8 cellular contexts compared by ENCODE assay signal in genomic region chr5:66596791-66597757, GRCh38. TPM values are rescaled to one million over a fixed set of nuclear protein-coding genes. Genes with fewer than 3 reads are reported as not detected.
A peak's percentile ranks its signal among the peaks of the same experiment; 100 is the strongest.
DNase-seq lines count a peak whose midpoint lies in the region; ATAC-seq and TF ChIP-seq lines count a peak whose summit lies in the region.

No MANE protein-coding gene starts in this region.

- CTCF ChIA-PET in AG04450 (lab: Charles Lee) = interaction anchor here (0.7 to 0.8 kb wide), 2 partner anchors 261 to 290 kb away, joined by 3 read pairs; no protein-coding TSS in a partner anchor

- H3K36me3 ChIP-seq in effector memory CD4-positive, alpha-beta T cell (ENCODE audit: control insufficient read depth, insufficient read depth, low read length) = no peaks in the 10 kb centered on the region
- no peaks in the 10 kb centered on the region for H3K36me3 ChIP-seq in thyroid gland

- in situ Hi-C loops in GM13976 (cut with MboI; ENCODE audit: low sequenced_read_pairs, unreplicated experiment) = no loop called here

- ATAC-seq in HG03378 (IDR thresholded peaks at IDR 0.05; ENCODE audit: unreplicated experiment) = peak; percentile 3

- no peak for DNase-seq in AG04450 (ENCODE audit: low read depth, low spot score)
- DNase-seq in GM13976 (ENCODE audit: low spot score) = peak; percentile 40
- peak; percentile 51 to 70 for DNase-seq in SHP77 (lab: John Stamatoyannopoulos, UW)
- DNase-seq in effector memory CD4-positive, alpha-beta T cell = no peak
- DNase-seq in lung microvascular endothelial cell (ENCODE audit: low read depth in 2 of 2) = peak; percentile 30 to 35
- peak; percentile 49 to 61 for DNase-seq in thyroid gland
- DNase-seq in HCEC 1CT = no peak

- H3K4me3 ChIP-seq in AG04450 (ENCODE audit: low read depth, low read length) = peak overlapping the region; percentile 57
- H3K4me3 ChIP-seq in effector memory CD4-positive, alpha-beta T cell (ENCODE audit: insufficient read depth, low read depth, low read length, poor library complexity, severe bottlenecking) = peak overlapping the region; percentile 48
- H3K4me3 ChIP-seq in thyroid gland (replicated peaks in 1 of 3) = peak overlapping the region; percentile 13 to 54 (median 49)

- H3K27ac ChIP-seq in AG04450 (ENCODE audit: low read depth, low read length) (no peak overlapping the region), thyroid gland (no peak overlapping the region)
- no peak overlapping the region for H3K27ac ChIP-seq in effector memory CD4-positive, alpha-beta T cell (ENCODE audit: insufficient read depth, low read length, poor library complexity, severe bottlenecking)

- TF ChIP-seq POLR2A in thyroid gland (IDR thresholded peaks at IDR 0.05) = no peak

- no peaks in the 10 kb centered on the region for H3K9me3 ChIP-seq in AG04450 (ENCODE audit: control insufficient read depth, insufficient read depth, low read length)
- H3K9me3 ChIP-seq in effector memory CD4-positive, alpha-beta T cell (ENCODE audit: control insufficient read depth, low read length) = no peaks in the 10 kb centered on the region
- no peaks in the 10 kb centered on the region for H3K9me3 ChIP-seq in thyroid gland

- WGBS in thyroid gland, 2 donors = 1 to 2% methylated on average over 15 to 40 of the region's 76 CpGs

- POLR2A ChIA-PET in AG04450 (lab: Yijun Ruan, JAX) = no interaction called here

- TF ChIP-seq CTCF in AG04450 (IDR thresholded peaks at IDR 0.05; ENCODE audit: low read depth, low read length) (no peak), GM13976 (IDR thresholded peaks at IDR 0.05; ENCODE audit: borderline replicate concordance, control extremely low read depth, extremely low read depth, insufficient read depth, missing control alignments) (no peak), thyroid gland (IDR thresholded peaks at IDR 0.05) (no peak)

- H3K27me3 ChIP-seq in AG04450 (ENCODE audit: control insufficient read depth, insufficient read depth, low read length) (peaks cover 40% of the 10 kb centered on the region), thyroid gland (no peaks in the 10 kb centered on the region)
- H3K27me3 ChIP-seq in effector memory CD4-positive, alpha-beta T cell (replicated peaks; ENCODE audit: control insufficient read depth, insufficient read depth, low read length, poor library complexity, severe bottlenecking) = peaks cover 18% of the 10 kb centered on the region

- intact Hi-C loops in thyroid gland (cut with DNase I) = no loop called here

- no peaks in the 10 kb centered on the region for H3K4me1 ChIP-seq in effector memory CD4-positive, alpha-beta T cell (ENCODE audit: control insufficient read depth, insufficient read depth, low read length, poor library complexity, severe bottlenecking)
- H3K4me1 ChIP-seq in thyroid gland = peaks cover 0 to 13% of the 10 kb centered on the region in 2 donors

RNA-seq across cellular contexts. Expression of gene MAST4, which starts 0.9 kb away (rescaled TPM):
- polyA plus RNA-seq in AG04450 (2011; rRNA removed) = 11.6 and 13.2 TPM in 2 replicates
- 55.3 and 72.5 TPM in 2 replicates for polyA minus RNA-seq in AG04450 (2011; rRNA and poly(A)+ RNA removed)
- 16.3 and 26.8 TPM in 2 replicates for total RNA-seq in lung microvascular endothelial cell
- total RNA-seq in thyroid gland = 10 to 100 TPM; 20.2 to 38.3 (median 24.4) TPM

Comparison
In these comparisons a context has a peak if more than half of its experiments do, and no peak if none do; other contexts are left out.
1. DNase-seq: peak in GM13976 (single experiment), SHP77 (2 of 2), lung microvascular endothelial cell (2 of 2) and thyroid gland (2 of 2); none in AG04450 (single experiment), effector memory CD4-positive, alpha-beta T cell (0 of 3) and HCEC 1CT (single experiment).
2. Peak in every context shown above with its lines, with median percentiles within 50 percentile points of each other: H3K4me3 ChIP-seq.